14 cellular contexts compared by ENCODE assay signal in genomic region chr2:8542381-8543064, GRCh38.
A peak's percentile ranks its signal among the peaks of the same experiment; 100 is the strongest.
DNase-seq lines count a peak whose midpoint lies in the region; ATAC-seq, FAIRE-seq and TF ChIP-seq lines count a peak whose summit lies in the region.
"Had no signal": no experiment of that assay in that cellular context is flagged by ENCODE, and none has a peak within 500 bp of the region (broad histone marks: within the 10 kb centered on the region; RNA-seq: fewer than 3 reads in every experiment).

No MANE protein-coding gene starts in this region.

- H3K36me3 Mint-ChIP-seq in CD8-positive, alpha-beta memory T cell: no peaks in the 10 kb centered on the region

- TF ChIP-seq CTCF in K562 (IDR thresholded peaks at IDR 0.05 in 2 of 3, conservative IDR thresholded peaks at IDR 0.05 in 1 of 3; ENCODE audit: insufficient read depth in 2 of 3, low read depth in 1 of 3, low read length in 3 of 3): no peak
- TF ChIP-seq CTCF in parathyroid adenoma (IDR thresholded peaks at IDR 0.05): no peak

- peak overlapping the region; percentile 3 to 99 (median 96) for H3K27ac Mint-ChIP-seq in CD8-positive, alpha-beta memory T cell

- H3K27ac ChIP-seq in CD8-positive, alpha-beta memory T cell (ENCODE audit: low read depth, low read length): no peak overlapping the region
- H3K27ac ChIP-seq in KOPT-K1 (ENCODE audit: low read depth, low read length, poor library complexity, severe bottlenecking) (peak overlapping the region; percentile 66), K562 (ENCODE audit: extremely low read depth, low read depth, low read length) (no peak overlapping the region), parathyroid adenoma (peak overlapping the region; percentile 100)
- H3K27ac ChIP-seq: ovary had no signal

- CTCF ChIA-PET in CD8-positive, alpha-beta memory T cell (lab: Charles Lee): interaction anchor here (2.0 kb wide), 1 partner anchor 1115 kb away, joined by 6 read pairs; no protein-coding TSS in a partner anchor
- CTCF ChIA-PET in K562 (lab: Yijun Ruan, JAX; ENCODE audit: low intra/inter-chr PET ratio): no interaction called here

- H3K27me3 Mint-ChIP-seq in CD8-positive, alpha-beta memory T cell: no peaks in the 10 kb centered on the region

- TF ChIP-seq RAD21 in K562 (CRISPR knock-in tag; conservative IDR thresholded peaks at IDR 0.05 in 1 of 2, IDR thresholded peaks at IDR 0.05 in 1 of 2): no peak

- H3K4me1 ChIP-seq in CD8-positive, alpha-beta memory T cell (ENCODE audit: insufficient read depth, low read length): peaks cover 61% of the 10 kb centered on the region
- peaks cover 14 to 50% of the 10 kb centered on the region in 2 experiments for H3K4me1 ChIP-seq in K562 (replicated peaks in 1 of 2; ENCODE audit: control insufficient read depth in 2 of 2, insufficient read depth in 2 of 2, low read length in 2 of 2)
- H3K4me1 ChIP-seq in parathyroid adenoma: peaks cover 72% of the 10 kb centered on the region

- no peaks in the 10 kb centered on the region for H3K27me3 ChIP-seq in CD8-positive, alpha-beta memory T cell (ENCODE audit: insufficient read depth, low read length, poor library complexity, severe bottlenecking)
- H3K27me3 ChIP-seq in K562 (ENCODE audit: control insufficient read depth in 2 of 2, insufficient read depth in 2 of 2, low read length in 2 of 2): no peaks in the 10 kb centered on the region
- no peaks in the 10 kb centered on the region for H3K27me3 ChIP-seq in parathyroid adenoma (ENCODE audit: control insufficient read depth, insufficient read depth, low read length)
- H3K27me3 ChIP-seq: MG63, ovary had no signal

- TF ChIP-seq POLR2A in K562 (conservative IDR thresholded peaks at IDR 0.05): no peak

- intact Hi-C loops in K562 (cut with micrococcal nuclease): no loop called here

- WGBS in K562 (ENCODE audit: insufficient coverage, low coverage, missing lambda C conversion rate): 51% methylated on average over 5 of the region's 5 CpGs

- H2AFZ ChIP-seq in K562 (ENCODE audit: low read depth, low read length) (no peak overlapping the region), parathyroid adenoma (peak overlapping the region; percentile 63)

- in situ Hi-C loops in K562 (cut with MboI): no loop called here

- H3K9me3 Mint-ChIP-seq in CD8-positive, alpha-beta memory T cell: no peaks in the 10 kb centered on the region

- FAIRE-seq in K562 (lab: Jason Lieb, UNC): no peak
- FAIRE-seq: D721Med had no signal

- peak in 1 of 5 donors; percentile 17 for DNase-seq in CD8-positive, alpha-beta memory T cell
- DNase-seq in K562 (ENCODE audit: extremely low read depth in 1 of 4, low spot score in 3 of 4) (no peak), NCI-H524 treated with DMSO at 0.1 percent for 48 hours (lab: John Stamatoyannopoulos, UW) (no peak), RPMI8226 (no peak), T1000 (lab: John Stamatoyannopoulos, UW) (no peak)
- DNase-seq: cerebellar nuclear complex, MG63, NCI-H446, SW 1271 had no signal

- POLR2A ChIA-PET in CD8-positive, alpha-beta memory T cell (lab: Charles Lee): interaction anchor here (1.3 kb wide), 1 partner anchor 139 kb away, joined by 9 read pairs; the partner anchor contains the start of gene ID2
- POLR2A ChIA-PET in K562 (lab: Yijun Ruan, JAX): interaction anchor here (0.7 to 2.2 kb wide), 3 partner anchors 8 to 17 kb away, joined by 3 to 8 read pairs (median 4); no protein-coding TSS in a partner anchor

- H3K4me3 ChIP-seq in CD8-positive, alpha-beta memory T cell (ENCODE audit: low read length): no peak overlapping the region
- H3K4me3 ChIP-seq in K562 (no peak overlapping the region), parathyroid adenoma (ENCODE audit: low read depth, low read length) (no peak overlapping the region)
- H3K4me3 ChIP-seq: MG63, ovary had no signal

- no peaks in the 10 kb centered on the region for H3K79me2 ChIP-seq in K562 (ENCODE audit: control insufficient read depth, insufficient read depth, low read length)
- H3K79me2 ChIP-seq in parathyroid adenoma: peaks cover 21% of the 10 kb centered on the region

- no peaks in the 10 kb centered on the region for H3K9me1 ChIP-seq in K562 (ENCODE audit: control insufficient read depth, insufficient read depth, low read length)

- H3K4me2 ChIP-seq in K562 (ENCODE audit: insufficient read depth, low read length): no peak overlapping the region
- H3K4me2 ChIP-seq in parathyroid adenoma (ENCODE audit: low read length): no peak overlapping the region

- no peaks in the 10 kb centered on the region for H3K36me3 ChIP-seq in CD8-positive, alpha-beta memory T cell (ENCODE audit: insufficient read depth, low read length)
- H3K36me3 ChIP-seq in KOPT-K1 (ENCODE audit: insufficient read depth, low read length) (no peaks in the 10 kb centered on the region), K562 (ENCODE audit: control insufficient read depth, insufficient read depth, low read length) (no peaks in the 10 kb centered on the region), parathyroid adenoma (ENCODE audit: control insufficient read depth, insufficient read depth, low read length) (no peaks in the 10 kb centered on the region)
- H3K36me3 ChIP-seq: MG63, ovary had no signal

- H3K4me1 Mint-ChIP-seq in CD8-positive, alpha-beta memory T cell: peaks cover 73 to 76% (median 76%) of the 10 kb centered on the region in 3 donors

- no TSS peak for BruUV-seq in K562 (replicated peaks; lab: Mats Ljungman, UMichigan)

- H4K20me1 ChIP-seq in K562 (replicated peaks; ENCODE audit: control insufficient read depth, insufficient read depth, low read length): no peaks in the 10 kb centered on the region

- ATAC-seq in K562 (no peak), HG03280 (IDR thresholded peaks at IDR 0.05; ENCODE audit: unreplicated experiment) (no peak)

- H3K4me3 Mint-ChIP-seq in CD8-positive, alpha-beta memory T cell: peak overlapping the region in 4 of 7 donors; percentile 54 to 86 (median 78)

- TF ChIP-seq EP300 in K562 (IDR thresholded peaks at IDR 0.05; ENCODE audit: low read length): no peak

- H3K9ac ChIP-seq in K562 (ENCODE audit: insufficient read depth in 1 of 2, low read depth in 2 of 2, low read length in 2 of 2) (no peak overlapping the region), parathyroid adenoma (peak overlapping the region; percentile 38)

- H3K9me3 ChIP-seq in CD8-positive, alpha-beta memory T cell (ENCODE audit: low read length): no peaks in the 10 kb centered on the region
- H3K9me3 ChIP-seq in KOPT-K1 (ENCODE audit: insufficient read depth, low read length, poor library complexity, severe bottlenecking) (no peaks in the 10 kb centered on the region), K562 (replicated peaks; ENCODE audit: control insufficient read depth, insufficient read depth, low read depth, low read length) (no peaks in the 10 kb centered on the region), parathyroid adenoma (ENCODE audit: control insufficient read depth, low read length) (no peaks in the 10 kb centered on the region)
- H3K9me3 ChIP-seq: MG63, ovary had no signal

TF ChIP-seq in K562, 482 proteins besides CTCF, POLR2A, EP300 and RAD21 (continues in another document):
- TF ChIP-seq SMARCA5 (IDR thresholded peaks at IDR 0.05) (0 out of 2 replicates have a peak, but pooled peaks have one; percentile 37), RCOR1 (IDR thresholded peaks at IDR 0.05; ENCODE audit: borderline replicate concordance in 1 of 2, low read depth in 2 of 2, low read length in 2 of 2) (peak in 1 of 2 experiments; percentile 31; a peak in 1 of 4 replicates), KDM1A (IDR thresholded peaks at IDR 0.05) (peak; percentile 49 to 59; a peak in 2 of 4 replicates), ADNP (tag; IDR thresholded peaks at IDR 0.05) (peak; percentile 70; the same call in 1 of the 2 replicates), SNRNP70 (optimal IDR thresholded peaks at IDR 0.05; ENCODE audit: low read depth, low read length) (no peak), ETV6 (IDR thresholded peaks at IDR 0.05; ENCODE audit: borderline replicate concordance in 1 of 2, low read depth in 2 of 2, low read length in 1 of 2) (no peak), ETV6 (CRISPR knock-in tag; IDR thresholded peaks at IDR 0.05; ENCODE audit: borderline replicate concordance) (no peak), ZNF395 (CRISPR knock-in tag; IDR thresholded peaks at IDR 0.05) (no peak), BCOR (IDR thresholded peaks at IDR 0.05) (peak; percentile 86), PRDM10 (IDR thresholded peaks at IDR 0.05; ENCODE audit: partially characterized antibody) (no peak)

Comparison
In these comparisons a context has a peak if more than half of its experiments do, and no peak if none do; other contexts are left out.
1. H3K27ac ChIP-seq: peak in KOPT-K1 (single experiment) and parathyroid adenoma (single experiment); none in CD8-positive, alpha-beta memory T cell (single experiment) and K562 (single experiment).